ENCODE assay signal across 12 cellular contexts in the genomic region with DNA sequence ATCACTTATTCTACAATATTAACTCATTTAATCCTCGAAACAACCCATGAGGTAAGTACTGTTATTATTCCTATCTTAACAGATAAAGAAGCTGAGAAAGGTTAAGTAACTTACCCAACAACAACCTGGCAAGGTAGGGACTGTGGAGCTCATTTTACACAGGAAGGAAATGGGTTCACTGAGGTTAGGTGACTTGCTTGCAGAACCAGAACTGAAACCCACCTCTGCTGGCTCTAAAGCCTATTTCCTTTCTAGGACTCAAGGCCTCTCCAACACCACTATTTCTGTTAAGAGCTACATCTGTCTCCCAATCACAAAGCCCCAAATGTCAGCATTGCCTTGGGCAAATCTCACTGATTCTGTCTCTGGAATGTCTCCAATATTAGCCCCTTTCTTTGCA. TPM values are rescaled to one million over a fixed set of nuclear protein-coding genes. Genes with fewer than 3 reads are reported as not detected.
DNase-seq lines count a peak whose midpoint lies in the region; ATAC-seq and FAIRE-seq lines count a peak whose summit lies in the region.
"Had no signal": no experiment of that assay in that cellular context is flagged by ENCODE, and none has a peak within 500 bp of the region (broad histone marks: within the 10 kb centered on the region; RNA-seq: fewer than 3 reads in every experiment).

No MANE protein-coding gene starts in this region.

- ATAC-seq in HG02588 (IDR thresholded peaks at IDR 0.05; ENCODE audit: unreplicated experiment), result peak; percentile 65
- ATAC-seq in HG03469 (IDR thresholded peaks at IDR 0.05; ENCODE audit: unreplicated experiment), result peak; percentile 84

- peak; percentile 37 for FAIRE-seq in urothelium cell line (lab: Jason Lieb, UNC)
- FAIRE-seq: islet of Langerhans had no signal

- CTCF ChIA-PET in activated naive CD4-positive, alpha-beta T cell treated with anti-CD3 and anti-CD28 coated beads, Interleukin-2, amount 10 ng/mL, durations not matched to agents 7 days and 5 days (lab: Charles Lee), result no interaction called here

- peaks cover 39% of the 10 kb centered on the region for H3K4me1 Mint-ChIP-seq in activated naive CD4-positive, alpha-beta T cell treated with anti-CD3 and anti-CD28 coated beads, Interleukin-2, amount 10 ng/mL, durations not matched to agents 7 days and 5 days
- H3K4me1 Mint-ChIP-seq in activated T-helper 1 cell treated with anti-CD3 and anti-CD28 coated beads, Interleukin-12 subunit alpha, Interleukin-12 subunit beta, Interleukin-2, Interleukin-4 antibody, amounts not matched to agents 30 ng/mL and 10 ng/mL and 1 ng/mL, durations not matched to agents 14 hours and 24 hours and 36 hours (ENCODE audit: low read depth), result peaks cover 29% of the 10 kb centered on the region

- H3K36me3 Mint-ChIP-seq in activated naive CD4-positive, alpha-beta T cell treated with anti-CD3 and anti-CD28 coated beads, Interleukin-2, amount 10 ng/mL, durations not matched to agents 7 days and 5 days, result peaks cover 4% of the 10 kb centered on the region
- no peaks in the 10 kb centered on the region for H3K36me3 Mint-ChIP-seq in activated T-helper 1 cell treated with anti-CD3 and anti-CD28 coated beads, Interleukin-12 subunit alpha, Interleukin-12 subunit beta, Interleukin-2, Interleukin-4 antibody, amounts not matched to agents 30 ng/mL and 10 ng/mL and 1 ng/mL, durations not matched to agents 14 hours and 24 hours and 36 hours (ENCODE audit: low read depth)

- H3K27ac Mint-ChIP-seq in activated naive CD4-positive, alpha-beta T cell treated with anti-CD3 and anti-CD28 coated beads, Interleukin-2, amount 10 ng/mL, durations not matched to agents 7 days and 5 days, result peak overlapping the region; percentile 17
- no peak overlapping the region for H3K27ac Mint-ChIP-seq in activated T-helper 1 cell treated with anti-CD3 and anti-CD28 coated beads, Interleukin-12 subunit alpha, Interleukin-12 subunit beta, Interleukin-2, Interleukin-4 antibody, amounts not matched to agents 30 ng/mL and 10 ng/mL and 1 ng/mL, durations not matched to agents 14 hours and 24 hours and 36 hours

- no peak overlapping the region for H3K4me3 Mint-ChIP-seq in activated naive CD4-positive, alpha-beta T cell treated with anti-CD3 and anti-CD28 coated beads, Interleukin-2, amount 10 ng/mL, durations not matched to agents 7 days and 5 days
- H3K4me3 Mint-ChIP-seq in activated T-helper 1 cell treated with anti-CD3 and anti-CD28 coated beads, Interleukin-12 subunit alpha, Interleukin-12 subunit beta, Interleukin-2, Interleukin-4 antibody, amounts not matched to agents 30 ng/mL and 10 ng/mL and 1 ng/mL, durations not matched to agents 14 hours and 24 hours and 36 hours, result no peak overlapping the region

- H3K27me3 Mint-ChIP-seq in activated naive CD4-positive, alpha-beta T cell treated with anti-CD3 and anti-CD28 coated beads, Interleukin-2, amount 10 ng/mL, durations not matched to agents 7 days and 5 days, result no peaks in the 10 kb centered on the region
- H3K27me3 Mint-ChIP-seq in activated T-helper 1 cell treated with anti-CD3 and anti-CD28 coated beads, Interleukin-12 subunit alpha, Interleukin-12 subunit beta, Interleukin-2, Interleukin-4 antibody, amounts not matched to agents 30 ng/mL and 10 ng/mL and 1 ng/mL, durations not matched to agents 14 hours and 24 hours and 36 hours (ENCODE audit: insufficient read depth), result no peaks in the 10 kb centered on the region

- H3K9me3 Mint-ChIP-seq in activated naive CD4-positive, alpha-beta T cell treated with anti-CD3 and anti-CD28 coated beads, Interleukin-2, amount 10 ng/mL, durations not matched to agents 7 days and 5 days, result peaks cover 2% of the 10 kb centered on the region
- H3K9me3 Mint-ChIP-seq in activated T-helper 1 cell treated with anti-CD3 and anti-CD28 coated beads, Interleukin-12 subunit alpha, Interleukin-12 subunit beta, Interleukin-2, Interleukin-4 antibody, amounts not matched to agents 30 ng/mL and 10 ng/mL and 1 ng/mL, durations not matched to agents 14 hours and 24 hours and 36 hours, result no peaks in the 10 kb centered on the region

- peak; percentile 34 for DNase-seq in activated naive CD4-positive, alpha-beta T cell treated with anti-CD3 and anti-CD28 coated beads, Interleukin-2, amount 10 ng/mL, durations not matched to agents 7 days and 5 days
- no peak for DNase-seq in activated naive CD4-positive, alpha-beta T cell treated with anti-CD3 and anti-CD28 coated beads, Interleukin-2, amount 50 U/mL, for 16 hours
- DNase-seq in urothelium cell line (ENCODE audit: low spot score), result no peak
- no peak for DNase-seq in activated T-helper 1 cell treated with anti-CD3 and anti-CD28 coated beads, Interleukin-12 subunit alpha, Interleukin-12 subunit beta, Interleukin-2, Interleukin-4 antibody, amounts not matched to agents 30 ng/mL and 10 ng/mL and 1 ng/mL, durations not matched to agents 14 hours and 24 hours and 36 hours (ENCODE audit: low spot score)
- DNase-seq in GOT3 (lab: John Stamatoyannopoulos, UW), result no peak
- no peak for DNase-seq in medulla oblongata (ENCODE audit: extremely low spot score)
- DNase-seq: activated T-cell treated with anti-CD3 and anti-CD28 coated beads for 4 hours, NCI-H1417 had no signal

- intact Hi-C loops in activated T-helper 1 cell treated with anti-CD3 and anti-CD28 coated beads, Interleukin-12 subunit alpha, Interleukin-12 subunit beta, Interleukin-2, Interleukin-4 antibody, amounts not matched to agents 30 ng/mL and 10 ng/mL and 1 ng/mL, durations not matched to agents 14 hours and 24 hours and 36 hours (cut with micrococcal nuclease), result loop anchor here (5.0 kb wide), 1 partner anchor 42 kb away; a partner anchor contains a TSS

RNA-seq across cellular contexts. Expression of a gene that starts 38.9 kb away (rescaled TPM):
- not detected in 2 replicates for total RNA-seq in activated T-helper 1 cell treated with anti-CD3 and anti-CD28 coated beads, Interleukin-12 subunit alpha, Interleukin-12 subunit beta, Interleukin-2, Interleukin-4 antibody, amounts not matched to agents 30 ng/mL and 10 ng/mL and 1 ng/mL, durations not matched to agents 14 hours and 24 hours and 36 hours
- total RNA-seq: posterior vena cava had no signal

RNA-seq across cellular contexts. Expression of a gene that starts 44.5 kb away (rescaled TPM):
- total RNA-seq in activated T-helper 1 cell treated with anti-CD3 and anti-CD28 coated beads, Interleukin-12 subunit alpha, Interleukin-12 subunit beta, Interleukin-2, Interleukin-4 antibody, amounts not matched to agents 30 ng/mL and 10 ng/mL and 1 ng/mL, durations not matched to agents 14 hours and 24 hours and 36 hours, result 0.17 and 0.26 TPM in 2 replicates
